In the genomic region with DNA sequence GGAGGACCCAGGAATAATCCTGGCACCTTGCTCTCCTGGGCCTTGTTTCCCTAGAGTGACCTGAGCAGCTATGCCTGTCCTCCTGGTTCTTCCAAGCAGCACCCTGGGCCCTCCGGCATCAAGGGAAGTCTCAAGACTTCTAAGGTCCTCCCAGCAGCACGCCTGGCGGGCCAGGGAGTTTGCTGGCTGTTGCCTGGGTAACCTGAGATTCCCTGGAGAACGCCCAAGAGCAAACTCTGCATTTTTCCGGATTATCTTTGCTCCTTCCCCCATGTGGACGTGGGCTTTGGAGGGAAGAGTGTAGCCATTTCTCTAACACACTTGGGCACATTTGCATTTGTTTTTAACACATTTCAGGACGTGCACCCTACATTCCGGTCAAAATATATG, we compare ENCODE assay signal across 1 cellular context.
TF ChIP-seq lines count a peak whose summit lies in the region.

No MANE protein-coding gene starts in this region.

TF ChIP-seq in liver, 16 proteins besides CTCF, POLR2A, EP300 and RAD21 (continued from another document):
- TF ChIP-seq, protein P1, sequence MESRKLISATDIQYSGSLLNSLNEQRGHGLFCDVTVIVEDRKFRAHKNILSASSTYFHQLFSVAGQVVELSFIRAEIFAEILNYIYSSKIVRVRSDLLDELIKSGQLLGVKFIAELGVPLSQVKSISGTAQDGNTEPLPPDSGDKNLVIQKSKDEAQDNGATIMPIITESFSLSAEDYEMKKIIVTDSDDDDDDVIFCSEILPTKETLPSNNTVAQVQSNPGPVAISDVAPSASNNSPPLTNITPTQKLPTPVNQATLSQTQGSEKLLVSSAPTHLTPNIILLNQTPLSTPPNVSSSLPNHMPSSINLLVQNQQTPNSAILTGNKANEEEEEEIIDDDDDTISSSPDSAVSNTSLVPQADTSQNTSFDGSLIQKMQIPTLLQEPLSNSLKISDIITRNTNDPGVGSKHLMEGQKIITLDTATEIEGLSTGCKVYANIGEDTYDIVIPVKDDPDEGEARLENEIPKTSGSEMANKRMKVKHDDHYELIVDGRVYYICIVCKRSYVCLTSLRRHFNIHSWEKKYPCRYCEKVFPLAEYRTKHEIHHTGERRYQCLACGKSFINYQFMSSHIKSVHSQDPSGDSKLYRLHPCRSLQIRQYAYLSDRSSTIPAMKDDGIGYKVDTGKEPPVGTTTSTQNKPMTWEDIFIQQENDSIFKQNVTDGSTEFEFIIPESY (IDR thresholded peaks at IDR 0.05) = no peak
- TF ChIP-seq NR2F2 (IDR thresholded peaks at IDR 0.05) (no peak), GABPA (IDR thresholded peaks at IDR 0.05 in 1 of 2, conservative IDR thresholded peaks at IDR 0.05 in 1 of 2) (no peak), FOXA2 (IDR thresholded peaks at IDR 0.05) (no peak), YY1 (IDR thresholded peaks at IDR 0.05) (no peak), MAX (IDR thresholded peaks at IDR 0.05) (no peak), JUND (IDR thresholded peaks at IDR 0.05) (no peak), ATF3 (IDR thresholded peaks at IDR 0.05) (no peak), FOXA1 (IDR thresholded peaks at IDR 0.05) (no peak)
TF ChIP-seq in liver: peak in this region for 0.
